ENCODE assay signal across 1 cellular context in genomic region chr1:112651205-112651604, GRCh38.
TF ChIP-seq lines count a peak whose summit lies in the region.

No MANE protein-coding gene starts in this region.

TF ChIP-seq in K562, 482 proteins besides CTCF, POLR2A, EP300 and RAD21:
- TF ChIP-seq ZNF184 (CRISPR knock-in tag; IDR thresholded peaks at IDR 0.05) (no peak), ASH1L (IDR thresholded peaks at IDR 0.05; ENCODE audit: borderline replicate concordance, low read depth, partially characterized antibody) (no peak), KDM5B (IDR thresholded peaks at IDR 0.05; ENCODE audit: insufficient replicate concordance, low read depth, low read length) (no peak), CGGBP1 (CRISPR knock-in tag; IDR thresholded peaks at IDR 0.05) (no peak), CHD2 (IDR thresholded peaks at IDR 0.05; ENCODE audit: low read depth, low read length) (no peak), ELK1 (CRISPR knock-in tag; IDR thresholded peaks at IDR 0.05) (no peak), ZSCAN32 (CRISPR knock-in tag; IDR thresholded peaks at IDR 0.05) (no peak), ZBTB8A (IDR thresholded peaks at IDR 0.05; ENCODE audit: partially characterized antibody) (no peak), GABPB2 (CRISPR knock-in tag; conservative IDR thresholded peaks at IDR 0.05) (no peak), E2F6 (IDR thresholded peaks at IDR 0.05; ENCODE audit: borderline replicate concordance in 1 of 2, extremely low read depth in 1 of 2, insufficient read depth in 1 of 2, insufficient read length in 1 of 2, low read depth in 1 of 2, low read length in 1 of 2, poor library complexity in 1 of 2, severe bottlenecking in 1 of 2) (no peak), RNF219 (CRISPR knock-in tag; IDR thresholded peaks at IDR 0.05) (no peak)
